Comparison of ENCODE assay signal across 1 cellular context in the genomic region with DNA sequence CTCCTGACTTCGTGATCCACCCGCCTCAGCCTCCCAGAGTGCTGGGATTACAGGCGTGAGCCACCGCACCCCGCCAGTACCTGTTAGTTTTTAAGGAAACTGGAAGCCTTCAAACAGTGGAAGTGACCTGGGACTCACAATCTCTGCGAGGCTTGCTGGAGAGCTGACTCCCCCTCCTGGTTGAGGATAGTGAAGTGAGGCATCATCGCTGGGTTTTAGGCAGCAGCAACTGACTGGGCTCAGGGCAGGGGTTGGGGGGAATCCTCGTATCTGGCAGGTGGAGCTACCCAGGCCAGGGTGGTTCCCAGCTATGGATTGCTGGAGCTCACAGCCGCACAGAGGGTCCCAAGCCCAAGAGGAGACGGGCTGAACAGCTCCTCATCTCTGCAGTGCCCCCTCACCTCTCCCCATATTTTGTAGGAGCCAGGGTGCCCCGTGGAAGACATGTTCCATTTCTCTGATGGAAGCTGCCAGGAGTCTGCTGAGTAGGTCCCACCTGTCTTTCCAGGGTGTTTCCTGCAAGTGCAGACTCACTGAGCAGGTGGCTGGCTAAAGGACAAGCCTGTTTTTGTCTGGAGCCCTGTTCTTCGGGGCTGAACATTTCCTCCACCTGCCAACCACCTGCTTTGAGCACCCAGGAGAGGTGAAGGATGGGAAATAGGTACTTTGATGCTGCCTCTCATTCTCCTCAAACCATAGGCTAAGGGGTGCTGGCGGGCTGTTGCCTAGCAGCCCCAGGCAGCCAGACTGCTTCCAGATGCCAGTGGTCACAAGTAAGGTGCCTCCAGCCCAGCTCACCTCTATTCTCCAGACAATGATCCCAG.
TF ChIP-seq lines count a peak whose summit lies in the region.

No MANE protein-coding gene starts in this region.

TF ChIP-seq in WTC11, 78 proteins besides CTCF, POLR2A, EP300 and RAD21 (continued from another document):
- TF ChIP-seq PRDM15 (CRISPR knock-in tag; IDR thresholded peaks at IDR 0.05) (peak; percentile 70; the same call in 1 of the 2 replicates), TP53 (CRISPR knock-in tag; IDR thresholded peaks at IDR 0.05) (no peak), TCF7 (CRISPR knock-in tag; IDR thresholded peaks at IDR 0.05; ENCODE audit: low read depth) (no peak), PRRX2 (CRISPR knock-in tag; IDR thresholded peaks at IDR 0.05) (no peak), ZBTB43 (CRISPR knock-in tag; IDR thresholded peaks at IDR 0.05) (no peak), ETV6 (CRISPR knock-in tag; IDR thresholded peaks at IDR 0.05) (no peak), EMX1 (CRISPR knock-in tag; IDR thresholded peaks at IDR 0.05) (no peak), ZNF138 (CRISPR knock-in tag; conservative IDR thresholded peaks at IDR 0.05) (no peak), FOXJ3 (CRISPR knock-in tag; IDR thresholded peaks at IDR 0.05; ENCODE audit: borderline replicate concordance) (no peak), ESRRA (CRISPR knock-in tag; IDR thresholded peaks at IDR 0.05; ENCODE audit: borderline replicate concordance) (no peak), MAX (CRISPR knock-in tag; IDR thresholded peaks at IDR 0.05) (0 out of 2 replicates have a peak, but pooled peaks have one; percentile 36), ZNF121 (CRISPR knock-in tag; IDR thresholded peaks at IDR 0.05) (no peak), GABPB1 (CRISPR knock-in tag; IDR thresholded peaks at IDR 0.05) (no peak), MYBL2 (CRISPR knock-in tag; IDR thresholded peaks at IDR 0.05) (no peak), FOXP1 (CRISPR knock-in tag; IDR thresholded peaks at IDR 0.05; ENCODE audit: borderline replicate concordance) (no peak), ZSCAN18 (CRISPR knock-in tag; IDR thresholded peaks at IDR 0.05) (no peak), JAZF1 (CRISPR knock-in tag; IDR thresholded peaks at IDR 0.05) (no peak)
- TF ChIP-seq, protein P1, sequence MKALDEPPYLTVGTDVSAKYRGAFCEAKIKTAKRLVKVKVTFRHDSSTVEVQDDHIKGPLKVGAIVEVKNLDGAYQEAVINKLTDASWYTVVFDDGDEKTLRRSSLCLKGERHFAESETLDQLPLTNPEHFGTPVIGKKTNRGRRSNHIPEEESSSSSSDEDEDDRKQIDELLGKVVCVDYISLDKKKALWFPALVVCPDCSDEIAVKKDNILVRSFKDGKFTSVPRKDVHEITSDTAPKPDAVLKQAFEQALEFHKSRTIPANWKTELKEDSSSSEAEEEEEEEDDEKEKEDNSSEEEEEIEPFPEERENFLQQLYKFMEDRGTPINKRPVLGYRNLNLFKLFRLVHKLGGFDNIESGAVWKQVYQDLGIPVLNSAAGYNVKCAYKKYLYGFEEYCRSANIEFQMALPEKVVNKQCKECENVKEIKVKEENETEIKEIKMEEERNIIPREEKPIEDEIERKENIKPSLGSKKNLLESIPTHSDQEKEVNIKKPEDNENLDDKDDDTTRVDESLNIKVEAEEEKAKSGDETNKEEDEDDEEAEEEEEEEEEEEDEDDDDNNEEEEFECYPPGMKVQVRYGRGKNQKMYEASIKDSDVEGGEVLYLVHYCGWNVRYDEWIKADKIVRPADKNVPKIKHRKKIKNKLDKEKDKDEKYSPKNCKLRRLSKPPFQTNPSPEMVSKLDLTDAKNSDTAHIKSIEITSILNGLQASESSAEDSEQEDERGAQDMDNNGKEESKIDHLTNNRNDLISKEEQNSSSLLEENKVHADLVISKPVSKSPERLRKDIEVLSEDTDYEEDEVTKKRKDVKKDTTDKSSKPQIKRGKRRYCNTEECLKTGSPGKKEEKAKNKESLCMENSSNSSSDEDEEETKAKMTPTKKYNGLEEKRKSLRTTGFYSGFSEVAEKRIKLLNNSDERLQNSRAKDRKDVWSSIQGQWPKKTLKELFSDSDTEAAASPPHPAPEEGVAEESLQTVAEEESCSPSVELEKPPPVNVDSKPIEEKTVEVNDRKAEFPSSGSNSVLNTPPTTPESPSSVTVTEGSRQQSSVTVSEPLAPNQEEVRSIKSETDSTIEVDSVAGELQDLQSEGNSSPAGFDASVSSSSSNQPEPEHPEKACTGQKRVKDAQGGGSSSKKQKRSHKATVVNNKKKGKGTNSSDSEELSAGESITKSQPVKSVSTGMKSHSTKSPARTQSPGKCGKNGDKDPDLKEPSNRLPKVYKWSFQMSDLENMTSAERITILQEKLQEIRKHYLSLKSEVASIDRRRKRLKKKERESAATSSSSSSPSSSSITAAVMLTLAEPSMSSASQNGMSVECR (CRISPR knock-in tag; IDR thresholded peaks at IDR 0.05; ENCODE audit: borderline replicate concordance): no peak
- TF ChIP-seq, protein P2, sequence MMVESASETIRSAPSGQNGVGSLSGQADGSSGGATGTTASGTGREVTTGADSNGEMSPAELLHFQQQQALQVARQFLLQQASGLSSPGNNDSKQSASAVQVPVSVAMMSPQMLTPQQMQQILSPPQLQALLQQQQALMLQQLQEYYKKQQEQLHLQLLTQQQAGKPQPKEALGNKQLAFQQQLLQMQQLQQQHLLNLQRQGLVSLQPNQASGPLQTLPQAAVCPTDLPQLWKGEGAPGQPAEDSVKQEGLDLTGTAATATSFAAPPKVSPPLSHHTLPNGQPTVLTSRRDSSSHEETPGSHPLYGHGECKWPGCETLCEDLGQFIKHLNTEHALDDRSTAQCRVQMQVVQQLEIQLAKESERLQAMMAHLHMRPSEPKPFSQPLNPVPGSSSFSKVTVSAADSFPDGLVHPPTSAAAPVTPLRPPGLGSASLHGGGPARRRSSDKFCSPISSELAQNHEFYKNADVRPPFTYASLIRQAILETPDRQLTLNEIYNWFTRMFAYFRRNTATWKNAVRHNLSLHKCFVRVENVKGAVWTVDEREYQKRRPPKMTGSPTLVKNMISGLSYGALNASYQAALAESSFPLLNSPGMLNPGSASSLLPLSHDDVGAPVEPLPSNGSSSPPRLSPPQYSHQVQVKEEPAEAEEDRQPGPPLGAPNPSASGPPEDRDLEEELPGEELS (CRISPR knock-in tag; IDR thresholded peaks at IDR 0.05): no peak
